24 cellular contexts compared by ENCODE assay signal in genomic region chr10:129231821-129232220, GRCh38.
"Had no signal": no experiment of that assay in that cellular context is flagged by ENCODE, and none has a peak within 500 bp of the region (broad histone marks: within the 10 kb centered on the region; RNA-seq: fewer than 3 reads in every experiment).

No MANE protein-coding gene starts in this region.

- H3K4me3 Mint-ChIP-seq: dendritic cell treated with granulocyte-macrophage colony-stimulating factor and Interleukin-4, amounts not matched to agents 40 ng/mL and 50 ng/mL, for 4 days; effector memory CD8-positive, alpha-beta T cell; memory B cell; mesothelial cell of epicardium; natural killer cell treated with Interleukin-12 subunit alpha and Interleukin-12 subunit beta and Interleukin-15 and Interleukin-18, amount 100 ng/mL, for 72 hours; stimulated activated memory B cell treated with anti-CD40 and anti-IgM and Interleukin-4, amounts not matched to agents 10 μg/mL and 1 μg/mL and 100 μg/mL, for 72 hours; stimulated activated naive CD8-positive, alpha-beta T cell treated with anti-CD3 and anti-CD28 coated beads, Interleukin-15, amount 100 ng/mL, for 72 hours had no signal

- H3K36me3 ChIP-seq: esophagus squamous epithelium, gastroesophageal sphincter, left lung, lower lobe of right lung, right lobe of liver, tibial nerve, upper lobe of right lung, vagina had no signal

- H3K79me2 ChIP-seq: parathyroid adenoma had no signal

- H3K4me1 ChIP-seq: esophagus squamous epithelium, gastroesophageal sphincter, left lung, lower lobe of right lung, parathyroid adenoma, psoas muscle, right lobe of liver, testis, tibial nerve, upper lobe of right lung, vagina had no signal

- H3K27ac ChIP-seq: esophagus squamous epithelium, gastroesophageal sphincter, left lung, lower lobe of right lung, parathyroid adenoma, psoas muscle, right lobe of liver, testis, tibial nerve, upper lobe of right lung, vagina had no signal

- H3K27ac Mint-ChIP-seq: dendritic cell treated with granulocyte-macrophage colony-stimulating factor and Interleukin-4, amounts not matched to agents 40 ng/mL and 50 ng/mL, for 4 days; effector memory CD8-positive, alpha-beta T cell; memory B cell; mesothelial cell of epicardium; natural killer cell treated with Interleukin-12 subunit alpha and Interleukin-12 subunit beta and Interleukin-15 and Interleukin-18, amount 100 ng/mL, for 72 hours; stimulated activated memory B cell treated with anti-CD40 and anti-IgM and Interleukin-4, amounts not matched to agents 10 μg/mL and 1 μg/mL and 100 μg/mL, for 72 hours had no signal

- H3K4me3 ChIP-seq: esophagus squamous epithelium, gastroesophageal sphincter, left lung, lower lobe of right lung, psoas muscle, right lobe of liver, testis, tibial nerve, upper lobe of right lung, vagina had no signal

- H3K9me3 Mint-ChIP-seq: dendritic cell treated with granulocyte-macrophage colony-stimulating factor and Interleukin-4, amounts not matched to agents 40 ng/mL and 50 ng/mL, for 4 days; effector memory CD8-positive, alpha-beta T cell; memory B cell; mesothelial cell of epicardium; natural killer cell treated with Interleukin-12 subunit alpha and Interleukin-12 subunit beta and Interleukin-15 and Interleukin-18, amount 100 ng/mL, for 72 hours; stimulated activated memory B cell treated with anti-CD40 and anti-IgM and Interleukin-4, amounts not matched to agents 10 μg/mL and 1 μg/mL and 100 μg/mL, for 72 hours; stimulated activated naive CD8-positive, alpha-beta T cell treated with anti-CD3 and anti-CD28 coated beads, Interleukin-15, amount 100 ng/mL, for 72 hours had no signal

- H3K9ac ChIP-seq: parathyroid adenoma had no signal

- H3K27me3 ChIP-seq: esophagus squamous epithelium, gastroesophageal sphincter, left lung, right lobe of liver, testis, tibial nerve, upper lobe of right lung, vagina had no signal

- H2AFZ ChIP-seq: parathyroid adenoma had no signal

- H3K36me3 Mint-ChIP-seq: memory B cell; mesothelial cell of epicardium; natural killer cell treated with Interleukin-12 subunit alpha and Interleukin-12 subunit beta and Interleukin-15 and Interleukin-18, amount 100 ng/mL, for 72 hours; stimulated activated memory B cell treated with anti-CD40 and anti-IgM and Interleukin-4, amounts not matched to agents 10 μg/mL and 1 μg/mL and 100 μg/mL, for 72 hours had no signal

- H3K27me3 Mint-ChIP-seq: dendritic cell treated with granulocyte-macrophage colony-stimulating factor and Interleukin-4, amounts not matched to agents 40 ng/mL and 50 ng/mL, for 4 days; effector memory CD8-positive, alpha-beta T cell; memory B cell; stimulated activated memory B cell treated with anti-CD40 and anti-IgM and Interleukin-4, amounts not matched to agents 10 μg/mL and 1 μg/mL and 100 μg/mL, for 72 hours; stimulated activated naive CD8-positive, alpha-beta T cell treated with anti-CD3 and anti-CD28 coated beads, Interleukin-15, amount 100 ng/mL, for 72 hours had no signal

- H3K9me3 ChIP-seq: esophagus squamous epithelium, gastroesophageal sphincter, left lung, lower lobe of right lung, psoas muscle, right lobe of liver, testis, tibial nerve, upper lobe of right lung, vagina had no signal

- ATAC-seq: effector memory CD8-positive, alpha-beta T cell; gastroesophageal sphincter; left lung; lower lobe of right lung; psoas muscle; right lobe of liver; stimulated activated memory B cell treated with anti-CD40 and anti-IgM and Interleukin-4, amounts not matched to agents 10 μg/mL and 1 μg/mL and 100 μg/mL, for 72 hours; stimulated activated naive CD8-positive, alpha-beta T cell treated with anti-CD3 and anti-CD28 coated beads, Interleukin-15, amount 100 ng/mL, for 72 hours; upper lobe of right lung had no signal

- DNase-seq: effector memory CD8-positive, alpha-beta T cell; esophagus squamous epithelium; foreskin fibroblast; glutamatergic neuron; islet precursor cell; left lung; lower lobe of right lung; occipital lobe; psoas muscle; retina; right lobe of liver; stimulated activated CD4-positive, alpha-beta T cell treated with anti-CD3 and anti-CD28 coated beads, Interleukin-4, amount 100 ng/mL, for 1 hour; stimulated activated naive CD8-positive, alpha-beta T cell treated with anti-CD3 and anti-CD28 coated beads, Interleukin-15, amount 100 ng/mL, for 72 hours; testis; upper lobe of right lung had no signal

- H3K4me1 Mint-ChIP-seq: memory B cell; mesothelial cell of epicardium; stimulated activated naive CD8-positive, alpha-beta T cell treated with anti-CD3 and anti-CD28 coated beads, Interleukin-15, amount 100 ng/mL, for 72 hours had no signal
